Comparison of ENCODE assay signal across 8 cellular contexts in the genomic region with DNA sequence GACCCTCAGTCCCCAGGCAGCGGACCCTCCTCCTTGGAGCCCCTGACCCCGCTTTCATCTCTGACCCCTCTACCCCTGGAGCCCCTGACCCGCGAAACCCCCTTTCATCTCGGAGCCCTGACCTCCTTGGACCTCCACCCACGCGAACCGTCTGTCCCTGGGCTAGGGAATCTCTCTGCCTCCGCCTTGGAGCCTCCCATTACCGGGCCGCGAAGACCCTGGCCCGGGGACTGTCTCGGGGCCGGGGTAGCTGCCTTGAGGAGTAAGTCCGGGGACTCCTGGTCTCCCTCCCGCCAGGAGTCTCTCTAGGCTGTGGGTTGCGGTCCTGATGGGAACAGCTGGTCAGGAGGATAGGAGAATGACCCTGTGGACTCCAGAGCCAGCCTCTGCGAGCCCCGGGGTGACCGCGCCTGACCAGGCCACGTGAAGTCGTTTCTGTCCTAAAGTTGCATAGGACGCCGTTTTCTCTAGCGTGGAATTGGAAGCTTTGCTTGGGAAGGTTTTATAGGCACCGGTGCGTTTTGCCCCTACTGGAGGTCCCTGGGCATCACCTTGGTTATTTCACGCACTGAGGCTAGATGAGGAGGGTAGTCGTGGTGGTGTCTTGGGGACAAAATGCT. TPM values are rescaled to one million over a fixed set of nuclear protein-coding genes. Genes with fewer than 3 reads are reported as not detected.
DNase-seq lines count a peak whose midpoint lies in the region; ATAC-seq, FAIRE-seq and TF ChIP-seq lines count a peak whose summit lies in the region.

No MANE protein-coding gene starts in this region.

- no peak for TF ChIP-seq EP300 in K562 (IDR thresholded peaks at IDR 0.05; ENCODE audit: low read length)

- H2AK5ac ChIP-seq in IMR-90 (ENCODE audit: low read depth, low read length), result peak overlapping the region; percentile 35; the same call in 1 of the 2 replicates

- dilution Hi-C loops in IMR-90 (cut with HindIII; ENCODE audit: low sequenced_read_pairs, unreplicated experiment), result no loop called here

- H3K4me3 ChIP-seq in IMR-90 (ENCODE audit: insufficient read depth, low read depth, low read length), result peak overlapping the region; percentile 81
- H3K4me3 ChIP-seq in K562, result peak overlapping the region; percentile 94
- H3K4me3 ChIP-seq in lower lobe of right lung, result peak overlapping the region; percentile 90
- peak overlapping the region; percentile 88 for H3K4me3 ChIP-seq in urinary bladder (ENCODE audit: low read depth, low read length)

- peak overlapping the region; percentile 96 for H3K4me3 Mint-ChIP-seq in CD4-positive, alpha-beta T cell

- POLR2A ChIA-PET in CD4-positive, alpha-beta T cell (lab: Charles Lee), result interaction anchor here (0.6 to 7.0 kb wide), 8 partner anchors 16 to 236 kb away, joined by 3 to 78 read pairs (median 10); a partner anchor contains a TSS
- POLR2A ChIA-PET in IMR-90 (lab: Charles Lee; ENCODE audit: unreplicated experiment) (no interaction called here), K562 (lab: Yijun Ruan, JAX) (interaction anchor here (0.6 to 3.9 kb wide), 11 partner anchors 13 to 272 kb away, joined by 3 to 17 read pairs (median 3); a partner anchor contains a TSS)

- peak overlapping the region; percentile 94 for H2AK9ac ChIP-seq in IMR-90 (replicated peaks; ENCODE audit: low read depth, low read length, poor library complexity)

- no peak overlapping the region; the same call in 1 of the 2 replicates for H3K18ac ChIP-seq in IMR-90 (ENCODE audit: low read depth, low read length)

- no peak for DNase-seq in CD4-positive, alpha-beta T cell
- DNase-seq in IMR-90, result no peak
- peak; percentile 61 to 70 (median 67) for DNase-seq in K562 (ENCODE audit: extremely low read depth in 1 of 4, low spot score in 3 of 4)
- DNase-seq in lower lobe of right lung, result no peak
- no peak for DNase-seq in SIG-M5 treated with dmso at 0.1 percent for 504 hours (lab: John Stamatoyannopoulos, UW; ENCODE audit: unreplicated experiment)
- no peak for DNase-seq in GDM1 (lab: John Stamatoyannopoulos, UW)
- DNase-seq in EL, result no peak

- peaks cover 10% of the 10 kb centered on the region; the same call in 1 of the 2 replicates for H3K9me1 ChIP-seq in IMR-90 (ENCODE audit: insufficient read depth, low read length)
- H3K9me1 ChIP-seq in K562 (ENCODE audit: control insufficient read depth, insufficient read depth, low read length), result no peaks in the 10 kb centered on the region

- peak overlapping the region; percentile 4; the same call in 1 of the 2 replicates for H3K23ac ChIP-seq in IMR-90 (ENCODE audit: low read depth, low read length)

- no peak overlapping the region for H2BK20ac ChIP-seq in IMR-90 (ENCODE audit: low read depth, low read length)

- no peak for TF ChIP-seq CTCF in CD4-positive, alpha-beta T cell (IDR thresholded peaks at IDR 0.05)
- no peak for TF ChIP-seq CTCF in IMR-90 (conservative IDR thresholded peaks at IDR 0.05; ENCODE audit: low read depth, low read length)
- 0 out of 6 replicates have a peak, but pooled peaks of 1 of the 3 experiments have one; percentile 30 for TF ChIP-seq CTCF in K562 (IDR thresholded peaks at IDR 0.05 in 2 of 3, conservative IDR thresholded peaks at IDR 0.05 in 1 of 3; ENCODE audit: insufficient read depth in 2 of 3, low read depth in 1 of 3, low read length in 3 of 3)
- TF ChIP-seq CTCF in lower lobe of right lung (IDR thresholded peaks at IDR 0.05), result no peak

- no peak overlapping the region for H3K56ac ChIP-seq in IMR-90 (ENCODE audit: extremely low read depth, insufficient read depth, low read length)

- peak overlapping the region; percentile 53 for H3K9ac ChIP-seq in IMR-90 (ENCODE audit: low read depth, low read length)
- peak overlapping the region; percentile 93 to 98 for H3K9ac ChIP-seq in K562 (ENCODE audit: insufficient read depth in 1 of 2, low read depth in 2 of 2, low read length in 2 of 2)

- H3K4me1 ChIP-seq in IMR-90 (ENCODE audit: control insufficient read depth, insufficient read depth, low read length) (peaks cover 9% of the 10 kb centered on the region), K562 (replicated peaks in 1 of 2; ENCODE audit: control insufficient read depth in 2 of 2, insufficient read depth in 2 of 2, low read length in 2 of 2) (peaks cover 56 to 69% of the 10 kb centered on the region in 2 experiments), lower lobe of right lung (peaks cover 43% of the 10 kb centered on the region), urinary bladder (ENCODE audit: insufficient read depth) (no peaks in the 10 kb centered on the region)

- in situ Hi-C loops in IMR-90 (cut with MboI; ENCODE audit: low sequenced_read_pairs) (no loop called here), K562 (cut with MboI) (no loop called here)

- no peaks in the 10 kb centered on the region for H3K36me3 ChIP-seq in IMR-90 (ENCODE audit: control insufficient read depth, insufficient read depth, low read length)
- peaks cover 18% of the 10 kb centered on the region; the same call in 2 of the 3 replicates for H3K36me3 ChIP-seq in K562 (ENCODE audit: control insufficient read depth, insufficient read depth, low read length)
- no peaks in the 10 kb centered on the region for H3K36me3 ChIP-seq in lower lobe of right lung
- no peaks in the 10 kb centered on the region for H3K36me3 ChIP-seq in urinary bladder (ENCODE audit: insufficient read depth)

- H3K4me2 ChIP-seq in IMR-90 (ENCODE audit: low read depth, low read length), result peak overlapping the region; percentile 78
- peak overlapping the region; percentile 88 for H3K4me2 ChIP-seq in K562 (ENCODE audit: insufficient read depth, low read length)

- H3K4me1 Mint-ChIP-seq in CD4-positive, alpha-beta T cell (ENCODE audit: low read depth), result peaks cover 58% of the 10 kb centered on the region

- H2BK120ac ChIP-seq in IMR-90 (ENCODE audit: low read depth, low read length), result no peak overlapping the region

- no peak overlapping the region for H4K5ac ChIP-seq in IMR-90 (ENCODE audit: low read depth, low read length)

- 0 out of 2 replicates have a peak overlapping the region, but pooled peaks have one; percentile 34 for H4K91ac ChIP-seq in IMR-90 (ENCODE audit: insufficient read depth, low read depth, low read length)

- no TSS peak for BruUV-seq in IMR-90 (replicated peaks; lab: Mats Ljungman, UMichigan)
- no TSS peak for BruUV-seq in K562 (replicated peaks; lab: Mats Ljungman, UMichigan)

- H3K9me3 Mint-ChIP-seq in CD4-positive, alpha-beta T cell, result no peaks in the 10 kb centered on the region

- peaks cover 11% of the 10 kb centered on the region for H4K20me1 ChIP-seq in IMR-90 (ENCODE audit: insufficient read depth, low read length)
- no peaks in the 10 kb centered on the region for H4K20me1 ChIP-seq in K562 (replicated peaks; ENCODE audit: control insufficient read depth, insufficient read depth, low read length)

- H3K79me2 ChIP-seq in K562 (ENCODE audit: control insufficient read depth, insufficient read depth, low read length), result peaks cover 62% of the 10 kb centered on the region

- no peaks in the 10 kb centered on the region for H3K27me3 ChIP-seq in CD4-positive, alpha-beta T cell (ENCODE audit: control insufficient read depth, insufficient read depth, low read length)
- no peaks in the 10 kb centered on the region for H3K27me3 ChIP-seq in IMR-90 (ENCODE audit: control insufficient read depth, insufficient read depth, low read length)
- H3K27me3 ChIP-seq in K562 (ENCODE audit: control insufficient read depth in 2 of 2, insufficient read depth in 2 of 2, low read length in 2 of 2), result no peaks in the 10 kb centered on the region; a peak in 1 of 5 replicates
- H3K27me3 ChIP-seq in lower lobe of right lung (ENCODE audit: low read depth), result no peaks in the 10 kb centered on the region

- H3K27ac Mint-ChIP-seq in CD4-positive, alpha-beta T cell, result peak overlapping the region; percentile 90

- H3K4ac ChIP-seq in IMR-90 (ENCODE audit: low read depth, low read length), result peak overlapping the region; percentile 3; the same call in 1 of the 2 replicates

- CTCF ChIA-PET in CD4-positive, alpha-beta T cell (lab: Charles Lee), result interaction anchor here (0.8 to 1.8 kb wide), 4 partner anchors 11 to 133 kb away, joined by 3 to 5 read pairs (median 4); a partner anchor contains a TSS
- CTCF ChIA-PET in IMR-90 (lab: Yijun Ruan, JAX), result no interaction called here
- CTCF ChIA-PET in K562 (lab: Yijun Ruan, JAX; ENCODE audit: low intra/inter-chr PET ratio), result interaction anchor here (0.6 to 1.4 kb wide), 3 partner anchors 16 to 160 kb away, joined by 3 to 6 read pairs (median 3); a partner anchor contains a TSS

- H2AFZ ChIP-seq in IMR-90 (replicated peaks; ENCODE audit: low read length, poor library complexity), result peak overlapping the region; percentile 95
- H2AFZ ChIP-seq in K562 (ENCODE audit: low read depth, low read length), result 0 out of 2 replicates have a peak overlapping the region, but pooled peaks have one; percentile 22

- H3K9me3 ChIP-seq in CD4-positive, alpha-beta T cell (ENCODE audit: control insufficient read depth, low read length), result no peaks in the 10 kb centered on the region
- H3K9me3 ChIP-seq in IMR-90 (ENCODE audit: control insufficient read depth, insufficient read depth, low read length), result no peaks in the 10 kb centered on the region
- H3K9me3 ChIP-seq in K562 (replicated peaks; ENCODE audit: control insufficient read depth, insufficient read depth, low read depth, low read length), result no peaks in the 10 kb centered on the region
- no peaks in the 10 kb centered on the region for H3K9me3 ChIP-seq in lower lobe of right lung

- H3K36me3 Mint-ChIP-seq in CD4-positive, alpha-beta T cell (ENCODE audit: low read depth), result no peaks in the 10 kb centered on the region

- WGBS in IMR-90 (ENCODE audit: extremely low coverage in 2 of 2, insufficient read length in 1 of 2), 2 experiments, result 62% methylated on average over 4 of the region's 31 CpGs; no CpG with 5 or more reads in 1 of the 2 experiments
- under 1% methylated on average over 31 of the region's 31 CpGs for WGBS in K562 (ENCODE audit: insufficient coverage, low coverage, missing lambda C conversion rate)
- 26% methylated on average over 31 of the region's 31 CpGs for WGBS in urinary bladder

- ATAC-seq in CD4-positive, alpha-beta T cell (ENCODE audit: poor library complexity), result no peak
- ATAC-seq in IMR-90 (ENCODE audit: low read depth) (no peak), K562 (peak; percentile 31), lower lobe of right lung (peak in 1 of 2 donors; percentile 4)

- peaks cover 10 to 39% of the 10 kb centered on the region in 2 experiments; a peak in 3 of 4 replicates for H3K79me1 ChIP-seq in IMR-90 (ENCODE audit: low read depth in 1 of 2, low read length in 2 of 2)

- TF ChIP-seq RAD21 in IMR-90 (IDR thresholded peaks at IDR 0.05; ENCODE audit: low read length) (no peak), K562 (CRISPR knock-in tag; conservative IDR thresholded peaks at IDR 0.05 in 1 of 2, IDR thresholded peaks at IDR 0.05 in 1 of 2) (no peak; a peak in 1 of 4 replicates)

- H3K27me3 Mint-ChIP-seq in CD4-positive, alpha-beta T cell, result no peaks in the 10 kb centered on the region

- intact Hi-C loops in CD4-positive, alpha-beta T cell (cut with DNase I, micrococcal nuclease), result loop anchor here in 1 of 2 experiments (5.0 kb wide), 1 partner anchor 62 kb away; no protein-coding TSS in a partner anchor
- intact Hi-C loops in IMR-90 (cut with micrococcal nuclease), result loop anchor here (5.0 kb wide), 1 partner anchor 62 kb away; no protein-coding TSS in a partner anchor
- intact Hi-C loops in K562 (cut with micrococcal nuclease), result no loop called here
- intact Hi-C loops in lower lobe of right lung (cut with DNase I), result no loop called here

- no peak overlapping the region for H2BK5ac ChIP-seq in IMR-90 (ENCODE audit: low read depth, low read length, poor library complexity, severe bottlenecking)

- TF ChIP-seq POLR2A in IMR-90 (IDR thresholded peaks at IDR 0.05; ENCODE audit: low read depth, low read length) (no peak), K562 (conservative IDR thresholded peaks at IDR 0.05) (0 out of 2 replicates have a peak, but pooled peaks have one; percentile 23)

- H3K27ac ChIP-seq in CD4-positive, alpha-beta T cell (ENCODE audit: low read depth, low read length), result peak overlapping the region; percentile 2
- H3K27ac ChIP-seq in IMR-90 (ENCODE audit: insufficient read depth, low read length), result no peak overlapping the region
- H3K27ac ChIP-seq in K562 (ENCODE audit: extremely low read depth, low read depth, low read length), result peak overlapping the region; percentile 98
- peak overlapping the region; percentile 97 for H3K27ac ChIP-seq in lower lobe of right lung
- no peak overlapping the region for H3K27ac ChIP-seq in urinary bladder (ENCODE audit: low read depth)

- 0 out of 2 replicates have a peak overlapping the region, but pooled peaks have one; percentile 1 for H3K14ac ChIP-seq in IMR-90 (replicated peaks; ENCODE audit: low read depth, low read length)

- no peak overlapping the region for H2BK15ac ChIP-seq in IMR-90 (ENCODE audit: low read depth, low read length)

- H4K8ac ChIP-seq in IMR-90 (ENCODE audit: low read depth in 2 of 2, low read length in 2 of 2), result no peak overlapping the region

- peak; percentile 29 for FAIRE-seq in K562 (lab: Jason Lieb, UNC)

RNA-seq across cellular contexts. Expression of a gene that starts 0.8 kb away (rescaled TPM):
- total RNA-seq in CD4-positive, alpha-beta T cell, result 10 to 100 TPM; 31.2 to 34.1 TPM
- total RNA-seq in IMR-90 (2012; rRNA removed), result 40.7 and 48.9 TPM in 2 replicates
- polyA plus RNA-seq in IMR-90 (2012; rRNA removed), result 29.8 and 31.7 TPM in 2 replicates
- 22.3 and 23.4 TPM in 2 replicates for polyA plus RNA-seq in IMR-90 (2012; cell fraction: cytosol; rRNA removed)
- 23.4 and 27.7 TPM in 2 replicates for polyA plus RNA-seq in IMR-90 (2012; cell fraction: nucleus; rRNA removed; ENCODE audit: low replicate concordance)
- 61.0 and 70.3 TPM in 2 replicates for total RNA-seq in K562 (2011; cell fraction: chromatin; rRNA removed; ENCODE audit: low replicate concordance)
- total RNA-seq in K562 (2011; cell fraction: nucleolus; rRNA removed), result 50.4 and 54.0 TPM in 2 replicates
- 45.9 and 49.3 TPM in 2 replicates for total RNA-seq in K562 (2011; cell fraction: nucleoplasm; rRNA removed)
- 50.2 and 54.4 TPM in 2 replicates for total RNA-seq in K562 (2014; rRNA removed)
- total RNA-seq in K562 (2014; rRNA removed; fragmentation: Illumina TruSeq; extraction: Trizol), result 44.8 and 45.5 TPM in 2 replicates
- 55.8 and 57.7 TPM in 2 replicates for total RNA-seq in K562 (2015; rRNA removed; fragmentation: Illumina TruSeq; extraction: Trizol)
- 55.4 and 59.6 TPM in 2 replicates for total RNA-seq in K562 (2021)
- polyA plus RNA-seq in K562 (2011; rRNA removed), result 31.4 and 41.2 TPM in 2 replicates
- 37.0 and 43.7 TPM in 2 replicates for polyA plus RNA-seq in K562 (2011; cell fraction: cytosol; rRNA removed)
- 37.0 and 46.2 TPM in 2 replicates for polyA plus RNA-seq in K562 (2011; cell fraction: nucleus; rRNA removed)
- 45.4 TPM in 2 replicates for polyA plus RNA-seq in K562 (2012)
- polyA plus RNA-seq in K562 (2014; fragmentation: Illumina TruSeq; extraction: Trizol), result 46.2 and 47.7 TPM in 2 replicates
- polyA plus RNA-seq in K562 (2014; fragmentation: Nextera tagmentation; extraction: Ambion mirVana), result 1 to 10 TPM; 2.1 to 2.7 TPM
- polyA plus RNA-seq in K562 (2014; rRNA removed), result 43.3 and 50.8 TPM in 2 replicates
- 51.1 and 64.3 TPM in 2 replicates for polyA minus RNA-seq in K562 (2011; rRNA and poly(A)+ RNA removed)
- polyA minus RNA-seq in K562 (2011; cell fraction: cytosol; rRNA and poly(A)+ RNA removed), result 29.6 and 35.1 TPM in 2 replicates
- 26.1 and 34.0 TPM in 2 replicates for polyA minus RNA-seq in K562 (2011; cell fraction: nucleus; rRNA and poly(A)+ RNA removed)
- 60.7 TPM for total RNA-seq in lower lobe of right lung
- total RNA-seq in urinary bladder, result 40.7 TPM
- 33.0 TPM for polyA plus RNA-seq in urinary bladder

Comparison
In these comparisons a context has a peak if more than half of its experiments do, and no peak if none do; other contexts are left out.
1. DNase-seq: peak in K562 (4 of 4); none in CD4-positive, alpha-beta T cell (0 of 10), IMR-90 (single experiment), lower lobe of right lung (single experiment), SIG-M5 treated with dmso at 0.1 percent for 504 hours (single experiment), GDM1 (single experiment) and EL (single experiment).
2. H3K27ac ChIP-seq: peak in CD4-positive, alpha-beta T cell (single experiment), K562 (single experiment) and lower lobe of right lung (single experiment); none in IMR-90 (single experiment) and urinary bladder (single experiment).
3. Peak in every context shown above with its lines, with median percentiles within 50 percentile points of each other: H3K4me3 ChIP-seq.